ENCODE assay signal across 1 cellular context in the genomic region with DNA sequence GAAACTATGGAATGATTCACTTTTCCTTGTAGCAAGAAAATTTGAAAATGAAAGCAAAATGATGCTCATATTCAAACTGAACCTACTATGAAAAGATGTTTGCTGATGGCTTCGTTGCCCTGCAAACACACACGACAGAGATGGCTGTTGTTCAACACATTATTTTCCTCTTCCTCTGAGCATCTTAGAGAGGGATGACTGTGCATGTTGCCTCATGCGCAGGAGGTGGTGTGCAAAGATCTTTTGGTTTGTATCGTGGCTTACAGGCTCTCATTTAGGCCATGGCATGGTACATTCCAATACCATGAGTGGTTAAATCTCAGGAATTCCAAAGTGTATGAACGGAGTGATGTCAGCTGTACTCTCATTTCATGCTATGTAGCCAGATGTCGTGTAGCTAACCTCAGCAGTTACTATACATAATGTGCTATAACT.
TF ChIP-seq lines count a peak whose summit lies in the region.

No MANE protein-coding gene starts in this region.

TF ChIP-seq in K562, 482 proteins besides CTCF, POLR2A, EP300 and RAD21 (continued from another document and continues in another):
- TF ChIP-seq, protein P1, sequence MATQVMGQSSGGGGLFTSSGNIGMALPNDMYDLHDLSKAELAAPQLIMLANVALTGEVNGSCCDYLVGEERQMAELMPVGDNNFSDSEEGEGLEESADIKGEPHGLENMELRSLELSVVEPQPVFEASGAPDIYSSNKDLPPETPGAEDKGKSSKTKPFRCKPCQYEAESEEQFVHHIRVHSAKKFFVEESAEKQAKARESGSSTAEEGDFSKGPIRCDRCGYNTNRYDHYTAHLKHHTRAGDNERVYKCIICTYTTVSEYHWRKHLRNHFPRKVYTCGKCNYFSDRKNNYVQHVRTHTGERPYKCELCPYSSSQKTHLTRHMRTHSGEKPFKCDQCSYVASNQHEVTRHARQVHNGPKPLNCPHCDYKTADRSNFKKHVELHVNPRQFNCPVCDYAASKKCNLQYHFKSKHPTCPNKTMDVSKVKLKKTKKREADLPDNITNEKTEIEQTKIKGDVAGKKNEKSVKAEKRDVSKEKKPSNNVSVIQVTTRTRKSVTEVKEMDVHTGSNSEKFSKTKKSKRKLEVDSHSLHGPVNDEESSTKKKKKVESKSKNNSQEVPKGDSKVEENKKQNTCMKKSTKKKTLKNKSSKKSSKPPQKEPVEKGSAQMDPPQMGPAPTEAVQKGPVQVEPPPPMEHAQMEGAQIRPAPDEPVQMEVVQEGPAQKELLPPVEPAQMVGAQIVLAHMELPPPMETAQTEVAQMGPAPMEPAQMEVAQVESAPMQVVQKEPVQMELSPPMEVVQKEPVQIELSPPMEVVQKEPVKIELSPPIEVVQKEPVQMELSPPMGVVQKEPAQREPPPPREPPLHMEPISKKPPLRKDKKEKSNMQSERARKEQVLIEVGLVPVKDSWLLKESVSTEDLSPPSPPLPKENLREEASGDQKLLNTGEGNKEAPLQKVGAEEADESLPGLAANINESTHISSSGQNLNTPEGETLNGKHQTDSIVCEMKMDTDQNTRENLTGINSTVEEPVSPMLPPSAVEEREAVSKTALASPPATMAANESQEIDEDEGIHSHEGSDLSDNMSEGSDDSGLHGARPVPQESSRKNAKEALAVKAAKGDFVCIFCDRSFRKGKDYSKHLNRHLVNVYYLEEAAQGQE (CRISPR knock-in tag; IDR thresholded peaks at IDR 0.05; ENCODE audit: low read depth): no peak
- TF ChIP-seq, protein P2, sequence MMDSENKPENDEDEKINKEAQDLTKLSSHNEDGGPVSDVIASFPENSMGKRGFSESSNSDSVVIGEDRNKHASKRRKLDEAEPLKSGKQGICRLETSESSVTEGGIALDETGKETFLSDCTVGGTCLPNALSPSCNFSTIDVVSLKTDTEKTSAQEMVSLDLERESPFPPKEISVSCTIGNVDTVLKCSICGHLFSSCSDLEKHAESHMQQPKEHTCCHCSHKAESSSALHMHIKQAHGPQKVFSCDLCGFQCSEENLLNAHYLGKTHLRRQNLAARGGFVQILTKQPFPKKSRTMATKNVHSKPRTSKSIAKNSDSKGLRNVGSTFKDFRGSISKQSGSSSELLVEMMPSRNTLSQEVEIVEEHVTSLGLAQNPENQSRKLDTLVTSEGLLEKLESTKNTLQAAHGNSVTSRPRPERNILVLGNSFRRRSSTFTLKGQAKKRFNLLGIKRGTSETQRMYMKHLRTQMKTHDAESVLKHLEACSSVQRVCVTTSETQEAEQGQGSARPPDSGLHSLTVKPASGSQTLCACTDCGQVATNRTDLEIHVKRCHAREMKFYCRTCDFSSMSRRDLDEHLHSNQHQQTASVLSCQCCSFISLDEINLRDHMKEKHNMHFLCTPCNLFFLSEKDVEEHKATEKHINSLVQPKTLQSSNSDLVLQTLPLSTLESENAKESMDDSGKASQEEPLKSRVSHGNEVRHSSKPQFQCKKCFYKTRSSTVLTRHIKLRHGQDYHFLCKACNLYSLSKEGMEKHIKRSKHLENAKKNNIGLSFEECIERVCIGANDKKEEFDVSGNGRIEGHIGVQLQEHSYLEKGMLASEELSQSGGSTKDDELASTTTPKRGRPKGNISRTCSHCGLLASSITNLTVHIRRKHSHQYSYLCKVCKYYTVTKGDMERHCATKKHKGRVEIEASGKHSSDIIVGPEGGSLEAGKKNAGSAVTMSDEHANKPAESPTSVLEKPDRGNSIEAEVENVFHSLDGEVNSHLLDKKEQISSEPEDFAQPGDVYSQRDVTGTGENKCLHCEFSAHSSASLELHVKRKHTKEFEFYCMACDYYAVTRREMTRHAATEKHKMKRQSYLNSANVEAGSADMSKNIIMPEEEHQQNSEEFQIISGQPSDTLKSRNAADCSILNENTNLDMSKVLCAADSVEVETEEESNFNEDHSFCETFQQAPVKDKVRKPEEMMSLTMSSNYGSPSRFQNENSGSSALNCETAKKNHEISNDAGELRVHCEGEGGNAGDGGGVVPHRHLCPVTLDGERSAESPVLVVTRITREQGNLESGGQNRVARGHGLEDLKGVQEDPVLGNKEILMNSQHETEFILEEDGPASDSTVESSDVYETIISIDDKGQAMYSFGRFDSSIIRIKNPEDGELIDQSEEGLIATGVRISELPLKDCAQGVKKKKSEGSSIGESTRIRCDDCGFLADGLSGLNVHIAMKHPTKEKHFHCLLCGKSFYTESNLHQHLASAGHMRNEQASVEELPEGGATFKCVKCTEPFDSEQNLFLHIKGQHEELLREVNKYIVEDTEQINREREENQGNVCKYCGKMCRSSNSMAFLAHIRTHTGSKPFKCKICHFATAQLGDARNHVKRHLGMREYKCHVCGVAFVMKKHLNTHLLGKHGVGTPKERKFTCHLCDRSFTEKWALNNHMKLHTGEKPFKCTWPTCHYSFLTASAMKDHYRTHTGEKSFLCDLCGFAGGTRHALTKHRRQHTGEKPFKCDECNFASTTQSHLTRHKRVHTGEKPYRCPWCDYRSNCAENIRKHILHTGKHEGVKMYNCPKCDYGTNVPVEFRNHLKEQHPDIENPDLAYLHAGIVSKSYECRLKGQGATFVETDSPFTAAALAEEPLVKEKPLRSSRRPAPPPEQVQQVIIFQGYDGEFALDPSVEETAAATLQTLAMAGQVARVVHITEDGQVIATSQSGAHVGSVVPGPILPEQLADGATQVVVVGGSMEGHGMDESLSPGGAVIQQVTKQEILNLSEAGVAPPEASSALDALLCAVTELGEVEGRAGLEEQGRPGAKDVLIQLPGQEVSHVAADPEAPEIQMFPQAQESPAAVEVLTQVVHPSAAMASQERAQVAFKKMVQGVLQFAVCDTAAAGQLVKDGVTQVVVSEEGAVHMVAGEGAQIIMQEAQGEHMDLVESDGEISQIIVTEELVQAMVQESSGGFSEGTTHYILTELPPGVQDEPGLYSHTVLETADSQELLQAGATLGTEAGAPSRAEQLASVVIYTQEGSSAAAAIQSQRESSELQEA (IDR thresholded peaks at IDR 0.05; ENCODE audit: low read depth): no peak
- TF ChIP-seq ZFPM2 (CRISPR knock-in tag; IDR thresholded peaks at IDR 0.05): no peak
- no peak for TF ChIP-seq ZNF444 (CRISPR knock-in tag; IDR thresholded peaks at IDR 0.05)
- TF ChIP-seq, protein P3, sequence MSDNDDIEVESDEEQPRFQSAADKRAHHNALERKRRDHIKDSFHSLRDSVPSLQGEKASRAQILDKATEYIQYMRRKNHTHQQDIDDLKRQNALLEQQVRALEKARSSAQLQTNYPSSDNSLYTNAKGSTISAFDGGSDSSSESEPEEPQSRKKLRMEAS (CRISPR knock-in tag; IDR thresholded peaks at IDR 0.05): no peak
- TF ChIP-seq CREM (IDR thresholded peaks at IDR 0.05; ENCODE audit: low read depth): peak; percentile 30; the same call in 1 of the 2 replicates
- TF ChIP-seq, protein P4, sequence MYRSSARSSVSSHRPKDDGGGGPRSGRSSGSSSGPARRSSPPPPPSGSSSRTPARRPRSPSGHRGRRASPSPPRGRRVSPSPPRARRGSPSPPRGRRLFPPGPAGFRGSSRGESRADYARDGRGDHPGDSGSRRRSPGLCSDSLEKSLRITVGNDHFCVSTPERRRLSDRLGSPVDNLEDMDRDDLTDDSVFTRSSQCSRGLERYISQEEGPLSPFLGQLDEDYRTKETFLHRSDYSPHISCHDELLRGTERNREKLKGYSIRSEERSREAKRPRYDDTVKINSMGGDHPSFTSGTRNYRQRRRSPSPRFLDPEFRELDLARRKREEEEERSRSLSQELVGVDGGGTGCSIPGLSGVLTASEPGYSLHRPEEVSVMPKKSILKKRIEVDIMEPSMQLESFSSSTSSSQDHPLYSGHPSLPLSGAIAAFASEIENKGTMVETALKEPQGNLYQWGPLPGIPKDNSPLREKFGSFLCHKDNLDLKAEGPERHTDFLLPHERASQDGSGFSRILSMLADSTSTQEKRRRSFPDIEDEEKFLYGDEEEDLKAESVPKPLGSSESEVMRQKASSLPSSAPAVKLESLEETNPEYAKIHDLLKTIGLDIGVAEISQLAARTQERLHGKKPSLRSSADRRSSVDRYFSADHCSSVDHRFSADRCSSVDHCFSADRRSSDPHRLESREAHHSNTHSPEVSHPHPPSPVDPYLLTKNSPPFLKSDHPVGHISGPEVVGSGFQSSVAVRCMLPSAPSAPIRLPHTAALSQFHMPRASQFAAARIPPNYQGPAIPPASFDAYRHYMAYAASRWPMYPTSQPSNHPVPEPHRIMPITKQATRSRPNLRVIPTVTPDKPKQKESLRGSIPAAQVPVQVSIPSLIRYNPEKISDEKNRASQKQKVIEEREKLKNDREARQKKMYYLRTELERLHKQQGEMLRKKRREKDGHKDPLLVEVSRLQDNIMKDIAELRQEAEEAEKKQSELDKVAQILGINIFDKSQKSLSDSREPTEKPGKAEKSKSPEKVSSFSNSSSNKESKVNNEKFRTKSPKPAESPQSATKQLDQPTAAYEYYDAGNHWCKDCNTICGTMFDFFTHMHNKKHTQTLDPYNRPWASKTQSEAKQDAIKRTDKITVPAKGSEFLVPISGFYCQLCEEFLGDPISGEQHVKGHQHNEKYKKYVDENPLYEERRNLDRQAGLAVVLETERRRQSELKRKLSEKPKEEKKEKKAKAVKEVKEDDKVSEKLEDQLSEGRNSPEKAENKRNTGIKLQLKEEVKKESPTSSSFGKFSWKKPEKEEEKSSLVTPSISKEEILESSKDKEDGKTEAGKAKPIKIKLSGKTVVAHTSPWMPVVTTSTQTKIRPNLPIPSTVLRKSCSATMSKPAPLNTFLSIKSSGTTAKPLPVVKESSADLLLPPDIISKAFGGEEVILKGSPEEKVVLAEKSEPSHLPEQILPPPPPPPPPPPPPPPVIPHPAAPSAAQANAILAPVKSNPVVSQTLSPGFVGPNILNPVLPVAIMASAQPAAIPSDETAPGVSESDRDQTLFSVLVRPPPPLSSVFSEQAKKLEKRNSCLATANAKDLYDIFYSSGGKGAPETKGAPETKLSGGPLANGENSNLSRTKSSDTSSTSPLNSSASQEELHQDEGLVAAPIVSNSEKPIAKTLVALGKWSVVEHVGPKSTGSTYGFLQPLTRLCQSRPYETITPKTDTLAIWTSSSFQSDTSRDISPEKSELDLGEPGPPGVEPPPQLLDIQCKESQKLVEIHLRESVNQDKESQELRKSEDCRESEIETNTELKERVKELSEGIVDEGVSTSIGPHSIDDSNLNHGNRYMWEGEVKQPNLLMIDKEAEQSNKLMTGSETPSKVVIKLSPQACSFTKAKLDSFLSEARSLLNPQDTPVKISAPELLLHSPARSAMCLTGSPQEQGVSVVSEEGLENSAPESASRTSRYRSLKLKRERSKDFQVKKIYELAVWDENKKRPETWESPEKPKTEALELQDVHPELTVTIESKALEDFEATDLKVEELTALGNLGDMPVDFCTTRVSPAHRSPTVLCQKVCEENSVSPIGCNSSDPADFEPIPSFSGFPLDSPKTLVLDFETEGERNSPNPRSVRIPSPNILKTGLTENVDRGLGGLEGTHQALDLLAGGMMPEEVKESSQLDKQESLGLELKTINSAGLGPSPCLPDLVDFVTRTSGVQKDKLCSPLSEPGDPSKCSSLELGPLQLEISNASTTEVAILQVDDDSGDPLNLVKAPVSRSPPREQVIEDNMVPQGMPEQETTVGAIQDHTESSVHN (IDR thresholded peaks at IDR 0.05; ENCODE audit: borderline replicate concordance in 1 of 2, low read depth in 1 of 2): peak in 1 of 2 experiments; percentile 60; a peak in 1 of 4 replicates
- 0 out of 2 replicates have a peak, but pooled peaks have one; percentile 10 for TF ChIP-seq NCOR1 (IDR thresholded peaks at IDR 0.05)
- no peak for TF ChIP-seq PCBP2 (IDR thresholded peaks at IDR 0.05; ENCODE audit: low read depth, low read length, poor library complexity, severe bottlenecking)
- TF ChIP-seq ZNF175 (CRISPR knock-in tag; IDR thresholded peaks at IDR 0.05; ENCODE audit: low read depth): no peak
- TF ChIP-seq PHTF2 (CRISPR knock-in tag; IDR thresholded peaks at IDR 0.05): no peak
- TF ChIP-seq, protein P5, sequence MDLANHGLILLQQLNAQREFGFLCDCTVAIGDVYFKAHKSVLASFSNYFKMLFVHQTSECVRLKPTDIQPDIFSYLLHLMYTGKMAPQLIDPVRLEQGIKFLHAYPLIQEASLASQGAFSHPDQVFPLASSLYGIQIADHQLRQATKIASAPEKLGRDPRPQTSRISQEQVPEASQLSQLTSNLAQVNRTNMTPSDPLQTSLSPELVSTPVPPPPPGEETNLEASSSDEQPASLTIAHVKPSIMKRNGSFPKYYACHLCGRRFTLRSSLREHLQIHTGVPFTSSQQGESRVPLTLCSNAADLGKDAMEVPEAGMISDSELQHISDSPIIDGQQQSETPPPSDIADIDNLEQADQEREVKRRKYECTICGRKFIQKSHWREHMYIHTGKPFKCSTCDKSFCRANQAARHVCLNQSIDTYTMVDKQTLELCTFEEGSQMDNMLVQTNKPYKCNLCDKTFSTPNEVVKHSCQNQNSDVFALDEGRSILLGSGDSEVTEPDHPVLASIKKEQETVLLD (IDR thresholded peaks at IDR 0.05): no peak
- no peak for TF ChIP-seq ELF2 (CRISPR knock-in tag; IDR thresholded peaks at IDR 0.05)
- no peak for TF ChIP-seq E2F3 (CRISPR knock-in tag; IDR thresholded peaks at IDR 0.05)
- no peak; the same call in 1 of the 2 replicates for TF ChIP-seq NBN (IDR thresholded peaks at IDR 0.05; ENCODE audit: low read depth)
- no peak for TF ChIP-seq PTBP1 (IDR thresholded peaks at IDR 0.05; ENCODE audit: low read depth, low read length)
- TF ChIP-seq TEAD2 (tag; IDR thresholded peaks at IDR 0.05): 0 out of 2 replicates have a peak, but pooled peaks have one; percentile 15
- peak; percentile 79 for TF ChIP-seq ZNF316 (IDR thresholded peaks at IDR 0.05)
- peak; percentile 66 for TF ChIP-seq FOSL1 (tag; conservative IDR thresholded peaks at IDR 0.05)
- no peak for TF ChIP-seq MTA2 (IDR thresholded peaks at IDR 0.05; ENCODE audit: low read depth)
- TF ChIP-seq, protein P6, sequence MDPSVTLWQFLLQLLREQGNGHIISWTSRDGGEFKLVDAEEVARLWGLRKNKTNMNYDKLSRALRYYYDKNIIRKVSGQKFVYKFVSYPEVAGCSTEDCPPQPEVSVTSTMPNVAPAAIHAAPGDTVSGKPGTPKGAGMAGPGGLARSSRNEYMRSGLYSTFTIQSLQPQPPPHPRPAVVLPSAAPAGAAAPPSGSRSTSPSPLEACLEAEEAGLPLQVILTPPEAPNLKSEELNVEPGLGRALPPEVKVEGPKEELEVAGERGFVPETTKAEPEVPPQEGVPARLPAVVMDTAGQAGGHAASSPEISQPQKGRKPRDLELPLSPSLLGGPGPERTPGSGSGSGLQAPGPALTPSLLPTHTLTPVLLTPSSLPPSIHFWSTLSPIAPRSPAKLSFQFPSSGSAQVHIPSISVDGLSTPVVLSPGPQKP (CRISPR knock-in tag; IDR thresholded peaks at IDR 0.05): no peak
- no peak for TF ChIP-seq ESRRA (IDR thresholded peaks at IDR 0.05; ENCODE audit: borderline replicate concordance, low read depth)
- TF ChIP-seq HDAC1 (IDR thresholded peaks at IDR 0.05): peak in 1 of 2 experiments; percentile 75; a peak in 2 of 4 replicates
- TF ChIP-seq, protein P7, sequence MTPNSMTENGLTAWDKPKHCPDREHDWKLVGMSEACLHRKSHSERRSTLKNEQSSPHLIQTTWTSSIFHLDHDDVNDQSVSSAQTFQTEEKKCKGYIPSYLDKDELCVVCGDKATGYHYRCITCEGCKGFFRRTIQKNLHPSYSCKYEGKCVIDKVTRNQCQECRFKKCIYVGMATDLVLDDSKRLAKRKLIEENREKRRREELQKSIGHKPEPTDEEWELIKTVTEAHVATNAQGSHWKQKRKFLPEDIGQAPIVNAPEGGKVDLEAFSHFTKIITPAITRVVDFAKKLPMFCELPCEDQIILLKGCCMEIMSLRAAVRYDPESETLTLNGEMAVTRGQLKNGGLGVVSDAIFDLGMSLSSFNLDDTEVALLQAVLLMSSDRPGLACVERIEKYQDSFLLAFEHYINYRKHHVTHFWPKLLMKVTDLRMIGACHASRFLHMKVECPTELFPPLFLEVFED (CRISPR knock-in tag; conservative IDR thresholded peaks at IDR 0.05): no peak
- TF ChIP-seq ATF1 (CRISPR knock-in tag; IDR thresholded peaks at IDR 0.05): no peak
- TF ChIP-seq ATF1 (tag; IDR thresholded peaks at IDR 0.05): no peak
- no peak for TF ChIP-seq HNRNPH1 (optimal IDR thresholded peaks at IDR 0.05; ENCODE audit: low read depth, low read length)
- TF ChIP-seq HCFC1 (IDR thresholded peaks at IDR 0.05; ENCODE audit: low read depth, low read length): no peak
- TF ChIP-seq GATAD2B (IDR thresholded peaks at IDR 0.05; ENCODE audit: borderline replicate concordance): no peak
